ENCODE assay signal across 9 cellular contexts in genomic region chr17:27950995-27951394, GRCh38.
"Had no signal": no experiment of that assay in that cellular context is flagged by ENCODE, and none has a peak within 500 bp of the region (broad histone marks: within the 10 kb centered on the region; RNA-seq: fewer than 3 reads in every experiment).

No MANE protein-coding gene starts in this region.

- DNase-seq: effector memory CD8-positive, alpha-beta T cell; esophagus squamous epithelium; foreskin fibroblast; left colon; mesendoderm; naive B cell; stimulated activated CD4-positive, alpha-beta T cell treated with anti-CD3 and anti-CD28 coated beads, Interleukin-12 subunit alpha, Interleukin-12 subunit beta, amount 100 ng/mL, for 4 hours; stimulated activated naive CD8-positive, alpha-beta T cell treated with anti-CD3 and anti-CD28 coated beads, Interleukin-15, Interleukin-2, amounts not matched to agents 100 U/mL and 50 U/mL, for 24 hours; thyroid gland had no signal
